ENCODE assay signal across 13 cellular contexts in genomic region chr17:69477204-69477899, GRCh38.
"Had no signal": no experiment of that assay in that cellular context is flagged by ENCODE, and none has a peak within 500 bp of the region (broad histone marks: within the 10 kb centered on the region; RNA-seq: fewer than 3 reads in every experiment).

No MANE protein-coding gene starts in this region.

- H3K27ac ChIP-seq: tibial nerve had no signal

- H3K27me3 ChIP-seq: tibial nerve had no signal

- H3K4me3 ChIP-seq: tibial nerve had no signal

- ATAC-seq: activated CD8-positive, alpha-beta memory T cell treated with anti-CD3 and anti-CD28 coated beads, Interleukin-2, amount 10 ng/mL, durations not matched to agents 7 days and 5 days; esophagus mucosa had no signal

- DNase-seq: activated CD4-positive, alpha-beta T cell treated with anti-CD3 and anti-CD28 coated beads for 1 hour; activated CD4-positive, alpha-beta T cell treated with anti-CD3 and anti-CD28 coated beads, Interleukin-2, amount 50 U/mL, for 48 hours; activated CD8-positive, alpha-beta memory T cell treated with anti-CD3 and anti-CD28 coated beads, Interleukin-2, amount 10 ng/mL, durations not matched to agents 7 days and 5 days; activated effector memory CD4-positive, alpha-beta T cell treated with anti-CD3 and anti-CD28 coated beads, Interleukin-2, amount 50 U/mL, for 16 hours; activated T-cell treated with anti-CD3 and anti-CD28 coated beads, Interleukin-2, amount 50 U/mL, for 24 hours; amygdala; cerebellar nuclear complex; dermis blood vessel endothelial cell; nephron progenitor cell; stimulated activated CD4-positive, alpha-beta T cell treated with anti-CD3 and anti-CD28 coated beads, Interleukin-4, amount 100 ng/mL, for 1 hour; stimulated activated CD8-positive, alpha-beta memory T cell treated with anti-CD3 and anti-CD28 coated beads, Interleukin-4, amount 100 ng/mL, for 48 hours had no signal

- H3K9me3 ChIP-seq: tibial nerve had no signal

- H3K36me3 ChIP-seq: tibial nerve had no signal
